22 cellular contexts compared by ENCODE assay signal in genomic region chr1:27661412-27662075, GRCh38. TPM values are rescaled to one million over a fixed set of nuclear protein-coding genes. Genes with fewer than 3 reads are reported as not detected.
DNase-seq lines count a peak whose midpoint lies in the region; ATAC-seq, FAIRE-seq and TF ChIP-seq lines count a peak whose summit lies in the region.
"Had no signal": no experiment of that assay in that cellular context is flagged by ENCODE, and none has a peak within 500 bp of the region (broad histone marks: within the 10 kb centered on the region; RNA-seq: fewer than 3 reads in every experiment).

No MANE protein-coding gene starts in this region.

- POLR2A ChIA-PET in GM12878 (lab: Charles Lee) = interaction anchor here (0.8 to 5.9 kb wide), 12 partner anchors 10 to 245 kb away, joined by 3 to 141 read pairs (median 6); partner anchors contain the start of genes AHDC1, FGR, IFI6 and STX12

- H3K36me3 Mint-ChIP-seq in activated CD4-positive, alpha-beta T cell treated with anti-CD3 and anti-CD28 coated beads, Interleukin-2, amount 10 ng/mL, durations not matched to agents 24 days and 14 days (ENCODE audit: low read depth) = peaks cover 15% of the 10 kb centered on the region

- no peaks in the 10 kb centered on the region for H3K27me3 Mint-ChIP-seq in activated CD4-positive, alpha-beta T cell treated with anti-CD3 and anti-CD28 coated beads, Interleukin-2, amount 10 ng/mL, durations not matched to agents 24 days and 14 days

- H3K4me1 Mint-ChIP-seq in activated CD4-positive, alpha-beta T cell treated with anti-CD3 and anti-CD28 coated beads, Interleukin-2, amount 10 ng/mL, durations not matched to agents 24 days and 14 days = peaks cover 53% of the 10 kb centered on the region

- H3K36me3 ChIP-seq in KOPT-K1 (ENCODE audit: insufficient read depth, low read length) (peaks cover 12% of the 10 kb centered on the region; the same call in 1 of the 2 replicates), GM12878 (ENCODE audit: control insufficient read depth in 2 of 2, insufficient read depth in 2 of 2, low read length in 1 of 2) (peaks cover 0 to 4% of the 10 kb centered on the region in 2 experiments; a peak in 1 of 4 replicates), neutrophil (peaks cover 7% of the 10 kb centered on the region)
- H3K36me3 ChIP-seq: colonic mucosa, Peyer's patch, tibial artery, WERI-Rb-1 had no signal

- SMC1A ChIA-PET in GM12878 (lab: Charles Lee; ENCODE audit: uncharacterized antibody, unreplicated experiment) = interaction anchor here (0.8 to 8.0 kb wide), 12 partner anchors 11 to 230 kb away, joined by 3 to 248 read pairs (median 14); partner anchors contain the start of gene AHDC1

- CTCF ChIA-PET in GM12878 (lab: Yijun Ruan, JAX) = interaction anchor here (0.6 to 8.8 kb wide), 17 partner anchors 8 to 267 kb away, joined by 3 to 327 read pairs (median 10); partner anchors contain the start of genes AHDC1, FGR and IFI6

- no peaks in the 10 kb centered on the region for H3K9me3 ChIP-seq in KOPT-K1 (ENCODE audit: insufficient read depth, low read length, poor library complexity, severe bottlenecking)
- no peaks in the 10 kb centered on the region for H3K9me3 ChIP-seq in GM12878 (replicated peaks; ENCODE audit: control insufficient read depth, insufficient read depth, low read length)
- H3K9me3 ChIP-seq in neutrophil = no peaks in the 10 kb centered on the region
- H3K9me3 ChIP-seq: Caco-2, colonic mucosa, lower lobe of right lung, Peyer's patch, tibial artery had no signal

- H3K4me3 ChIP-seq in GM12878 (no peak overlapping the region), neutrophil (ENCODE audit: low read depth in 1 of 2, low read length in 1 of 2) (no peak overlapping the region)
- H3K4me3 ChIP-seq: colonic mucosa, lower lobe of right lung, tibial artery had no signal

- RAD21 ChIA-PET in GM12878 (lab: Charles Lee; ENCODE audit: unreplicated experiment) = interaction anchor here (0.7 to 8.8 kb wide), 18 partner anchors 10 to 270 kb away, joined by 3 to 268 read pairs (median 8); partner anchors contain the start of genes AHDC1, FAM76A, FGR and GPR3

- no peak overlapping the region for H3K4me2 ChIP-seq in GM12878 (ENCODE audit: control insufficient read depth, insufficient read depth)

- H3K27me3 ChIP-seq in GM12878 (replicated peaks in 1 of 2; ENCODE audit: control insufficient read depth in 2 of 2, insufficient read depth in 2 of 2, low read length in 1 of 2) = no peaks in the 10 kb centered on the region
- H3K27me3 ChIP-seq in neutrophil = no peaks in the 10 kb centered on the region
- H3K27me3 ChIP-seq: colonic mucosa, Peyer's patch, tibial artery had no signal

- no TSS peak for BruUV-seq in GM12878 (replicated peaks; lab: Mats Ljungman, UMichigan)

- no peak for TF ChIP-seq RAD21 in GM12878 (IDR thresholded peaks at IDR 0.05; ENCODE audit: insufficient read depth, low read depth, low read length)

- H3K4me3 Mint-ChIP-seq in activated CD4-positive, alpha-beta T cell treated with anti-CD3 and anti-CD28 coated beads, Interleukin-2, amount 10 ng/mL, durations not matched to agents 24 days and 14 days = peak overlapping the region; percentile 91

- in situ Hi-C loops in GM12878 (cut with MboI) = loop anchor here (5.0 kb wide), 4 partner anchors 54 to 359 kb away; no protein-coding TSS in a partner anchor

- no peak for TF ChIP-seq EP300 in GM12878 (IDR thresholded peaks at IDR 0.05; ENCODE audit: borderline replicate concordance in 1 of 2, control insufficient read depth in 1 of 2, low read depth in 2 of 2, low read length in 2 of 2)

- H3K27ac Mint-ChIP-seq in activated CD4-positive, alpha-beta T cell treated with anti-CD3 and anti-CD28 coated beads, Interleukin-2, amount 10 ng/mL, durations not matched to agents 24 days and 14 days = peak overlapping the region; percentile 100

- FAIRE-seq in GM12878 (lab: Jason Lieb, UNC) = no peak
- FAIRE-seq: A204.1 had no signal

- TF ChIP-seq CTCF in GM12878 (IDR thresholded peaks at IDR 0.05 in 2 of 3, conservative IDR thresholded peaks at IDR 0.05 in 1 of 3; ENCODE audit: control insufficient read depth in 2 of 3, extremely low read depth in 1 of 3, insufficient read depth in 1 of 3, low read depth in 3 of 3, low read length in 3 of 3) (no peak), neutrophil (IDR thresholded peaks at IDR 0.05) (no peak)

- H3K9me3 Mint-ChIP-seq in activated CD4-positive, alpha-beta T cell treated with anti-CD3 and anti-CD28 coated beads, Interleukin-2, amount 10 ng/mL, durations not matched to agents 24 days and 14 days = no peaks in the 10 kb centered on the region

- H3K27ac ChIP-seq in KOPT-K1 (ENCODE audit: low read depth, low read length, poor library complexity, severe bottlenecking) (peak overlapping the region; percentile 99), GM12878 (ENCODE audit: control insufficient read depth, insufficient read depth) (peak overlapping the region; percentile 87), neutrophil (peak overlapping the region; percentile 90)
- H3K27ac ChIP-seq: colonic mucosa had no signal

- H3K79me2 ChIP-seq in GM12878 (ENCODE audit: control insufficient read depth, insufficient read depth, low read length) = no peaks in the 10 kb centered on the region

- no peak overlapping the region for H2AFZ ChIP-seq in GM12878 (ENCODE audit: control insufficient read depth, low read depth, low read length)

- WGBS in GM12878 (ENCODE audit: insufficient coverage, insufficient replicate concordance, low lambda C conversion rate, missing lambda C conversion rate) = 93% methylated on average over 8 of the region's 8 CpGs

- TF ChIP-seq POLR2A in GM12878 (IDR thresholded peaks at IDR 0.05; ENCODE audit: low read depth, low read length) = no peak

- no peak overlapping the region for H3K9ac ChIP-seq in GM12878 (ENCODE audit: control insufficient read depth, insufficient read depth, low read length)

- no peaks in the 10 kb centered on the region for H4K20me1 ChIP-seq in GM12878 (ENCODE audit: control insufficient read depth, insufficient read depth)

- H3K4me1 ChIP-seq in GM12878 (ENCODE audit: control insufficient read depth, insufficient read depth, low read length) (peaks cover 50% of the 10 kb centered on the region), neutrophil (ENCODE audit: control insufficient read depth in 1 of 2, insufficient read depth in 1 of 2, low read depth in 1 of 2, low read length in 1 of 2) (peaks cover 40 to 41% of the 10 kb centered on the region in 2 experiments)
- H3K4me1 ChIP-seq: colonic mucosa had no signal

- intact Hi-C loops in activated CD4-positive, alpha-beta T cell treated with anti-CD3 and anti-CD28 coated beads, Interleukin-2, amount 10 ng/mL, durations not matched to agents 24 days and 14 days (cut with micrococcal nuclease) = loop anchor here (2.0 kb wide), 1 partner anchor 139 kb away; no protein-coding TSS in a partner anchor
- intact Hi-C loops in GM12878 (cut with micrococcal nuclease; ENCODE audit: unreplicated experiment) = loop anchor here (2.0 to 10.0 kb wide), 4 partner anchors 105 to 361 kb away; partner anchors contain the start of gene TMEM222

- ATAC-seq in GM12878 = no peak
- ATAC-seq in HG02678 (IDR thresholded peaks at IDR 0.05; ENCODE audit: unreplicated experiment) = no peak
- ATAC-seq: lower lobe of right lung, right cardiac atrium, SK-N-SH treated with all-trans-retinoic acid at 6 μM for 48 hours had no signal

- DNase-seq in activated CD4-positive, alpha-beta T cell treated with anti-CD3 and anti-CD28 coated beads, Interleukin-2, amount 10 ng/mL, durations not matched to agents 24 days and 14 days = peak; percentile 59
- DNase-seq in activated CD4-positive, alpha-beta T cell treated with anti-CD3 and anti-CD28 coated beads for 48 hours = no peak
- DNase-seq in GM12878 (ENCODE audit: low read depth, low spot score) (no peak), NCI-H1092 (lab: John Stamatoyannopoulos, UW) (no peak), DMS 273 treated with DMSO at 0.1 percent for 48 hours (lab: John Stamatoyannopoulos, UW) (no peak)
- DNase-seq: aorta; Caco-2; colonic mucosa; GDM1; HCEC 1CT; lower lobe of right lung; Peyer's patch; right cardiac atrium; stimulated activated CD8-positive, alpha-beta memory T cell treated with anti-CD3 and anti-CD28 coated beads, Interleukin-4, amount 100 ng/mL, for 48 hours; tibial artery; WERI-Rb-1 had no signal

RNA-seq across cellular contexts. Expression of gene IFI6, which starts 10.4 kb away (rescaled TPM):
- total RNA-seq in activated CD4-positive, alpha-beta T cell treated with anti-CD3 and anti-CD28 coated beads, Interleukin-2, amount 10 ng/mL, durations not matched to agents 24 days and 14 days = 53.2 and 55.5 TPM in 2 replicates
- 20.9 and 21.2 TPM in 2 replicates for total RNA-seq in GM12878 (2013; cell fraction: nucleolus; rRNA removed)
- total RNA-seq in GM12878 (2014; rRNA removed) (79.4 and 89.5 TPM in 2 replicates), GM12878 (2014; rRNA removed; fragmentation: Illumina TruSeq; extraction: Trizol) (30.1 and 35.1 TPM in 2 replicates), GM12878 (2021) (70.3 and 81.4 TPM in 2 replicates)
- 41.1 TPM for polyA plus RNA-seq in GM12878 (2011; ENCODE audit: low read depth)
- polyA plus RNA-seq in GM12878 (2011; rRNA removed) (81.1 and 113 TPM in 2 replicates), GM12878 (2014; fragmentation: Illumina TruSeq; extraction: Trizol) (36.6 and 41.3 TPM in 2 replicates), GM12878 (2014; fragmentation: Nextera tagmentation; extraction: Ambion mirVana) (10 to 100 TPM in 1 of 2 experiments, 1 to 10 TPM in 1; 5.6 to 21.0 TPM), GM12878 (2014; rRNA removed) (63.9 and 67.7 TPM in 2 replicates), GM12878 (2016; fragmentation: Nextera tagmentation; extraction: Ambion mirVana) (100 to 1,000 TPM in 1 of 2 experiments, 10 to 100 TPM in 1; 97.0 to 123 TPM)
- polyA plus RNA-seq in GM12878 (2011; cell fraction: cytosol; rRNA removed) = 134 and 138 TPM in 2 replicates
- polyA plus RNA-seq in GM12878 (2011; cell fraction: nucleus; rRNA removed) = 40.8 and 41.8 TPM in 2 replicates
- 76.1 and 123 TPM in 2 replicates for polyA plus RNA-seq in GM12878 (2012)
- 19.2 and 36.0 TPM in 2 replicates for polyA minus RNA-seq in GM12878 (2011; rRNA and poly(A)+ RNA removed)
- 26.6 and 31.1 TPM in 2 replicates for polyA minus RNA-seq in GM12878 (2011; cell fraction: cytosol; rRNA and poly(A)+ RNA removed)
- 6.8 and 7.5 TPM in 2 replicates for polyA minus RNA-seq in GM12878 (2011; cell fraction: nucleus; rRNA and poly(A)+ RNA removed)

RNA-seq across cellular contexts. Expression of gene FGR, which starts 26.6 kb away (rescaled TPM):
- total RNA-seq in activated CD4-positive, alpha-beta T cell treated with anti-CD3 and anti-CD28 coated beads, Interleukin-2, amount 10 ng/mL, durations not matched to agents 24 days and 14 days = 0.19 and 0.21 TPM in 2 replicates
- 199 and 205 TPM in 2 replicates for total RNA-seq in GM12878 (2013; cell fraction: nucleolus; rRNA removed)
- total RNA-seq in GM12878 (2014; rRNA removed) (97.3 and 105 TPM in 2 replicates), GM12878 (2014; rRNA removed; fragmentation: Illumina TruSeq; extraction: Trizol) (53.3 and 54.3 TPM in 2 replicates), GM12878 (2021) (80.2 and 83.8 TPM in 2 replicates)
- polyA plus RNA-seq in GM12878 (2011; ENCODE audit: low read depth) = 34.5 TPM
- polyA plus RNA-seq in GM12878 (2011; rRNA removed) (129 and 193 TPM in 2 replicates), GM12878 (2014; fragmentation: Illumina TruSeq; extraction: Trizol) (59.5 and 80.8 TPM in 2 replicates), GM12878 (2014; fragmentation: Nextera tagmentation; extraction: Ambion mirVana) (10 to 100 TPM; 10.9 to 13.1 TPM), GM12878 (2014; rRNA removed) (108 and 127 TPM in 2 replicates), GM12878 (2016; fragmentation: Nextera tagmentation; extraction: Ambion mirVana) (10 to 100 TPM; 60.1 to 68.6 TPM)
- 212 and 255 TPM in 2 replicates for polyA plus RNA-seq in GM12878 (2011; cell fraction: cytosol; rRNA removed)
- polyA plus RNA-seq in GM12878 (2011; cell fraction: nucleus; rRNA removed) = 826 and 1,005 TPM in 2 replicates
- 59.3 and 73.9 TPM in 2 replicates for polyA plus RNA-seq in GM12878 (2012)
- polyA minus RNA-seq in GM12878 (2011; rRNA and poly(A)+ RNA removed) = 91.0 and 144 TPM in 2 replicates
- 35.3 and 38.5 TPM in 2 replicates for polyA minus RNA-seq in GM12878 (2011; cell fraction: cytosol; rRNA and poly(A)+ RNA removed)
- polyA minus RNA-seq in GM12878 (2011; cell fraction: nucleus; rRNA and poly(A)+ RNA removed) = 102 and 127 TPM in 2 replicates
- total RNA-seq: Caco-2, epithelial cell of proximal tubule had no signal

RNA-seq across cellular contexts. Expression of gene AHDC1, which starts 57.6 kb away (rescaled TPM):
- 33.9 and 34.7 TPM in 2 replicates for total RNA-seq in activated CD4-positive, alpha-beta T cell treated with anti-CD3 and anti-CD28 coated beads, Interleukin-2, amount 10 ng/mL, durations not matched to agents 24 days and 14 days
- 19.7 and 22.3 TPM in 2 replicates for total RNA-seq in GM12878 (2013; cell fraction: nucleolus; rRNA removed)
- total RNA-seq in GM12878 (2014; rRNA removed) = 1.1 and 2.0 TPM in 2 replicates
- 0.85 and 1.1 TPM in 2 replicates for total RNA-seq in GM12878 (2014; rRNA removed; fragmentation: Illumina TruSeq; extraction: Trizol)
- total RNA-seq in GM12878 (2021) = 10.6 and 13.0 TPM in 2 replicates
- polyA plus RNA-seq in GM12878 (2011; ENCODE audit: low read depth) = 2.3 TPM
- 1.1 and 1.2 TPM in 2 replicates for polyA plus RNA-seq in GM12878 (2011; rRNA removed)
- 1.3 and 1.6 TPM in 2 replicates for polyA plus RNA-seq in GM12878 (2011; cell fraction: cytosol; rRNA removed)
- 7.1 and 10.9 TPM in 2 replicates for polyA plus RNA-seq in GM12878 (2011; cell fraction: nucleus; rRNA removed)
- polyA plus RNA-seq in GM12878 (2012) = 4.1 and 6.0 TPM in 2 replicates
- 1.3 and 1.9 TPM in 2 replicates for polyA plus RNA-seq in GM12878 (2014; fragmentation: Illumina TruSeq; extraction: Trizol)
- under 1 TPM; 0.21 to 0.26 TPM for polyA plus RNA-seq in GM12878 (2014; fragmentation: Nextera tagmentation; extraction: Ambion mirVana)
- polyA plus RNA-seq in GM12878 (2014; rRNA removed) = 5.3 and 7.4 TPM in 2 replicates
- 1 to 10 TPM; 1.4 to 2.0 TPM for polyA plus RNA-seq in GM12878 (2016; fragmentation: Nextera tagmentation; extraction: Ambion mirVana)
- polyA minus RNA-seq in GM12878 (2011; rRNA and poly(A)+ RNA removed) = 2.3 and 2.4 TPM in 2 replicates
- 2.8 and 4.8 TPM in 2 replicates for polyA minus RNA-seq in GM12878 (2011; cell fraction: cytosol; rRNA and poly(A)+ RNA removed)
- polyA minus RNA-seq in GM12878 (2011; cell fraction: nucleus; rRNA and poly(A)+ RNA removed) = 3.5 and 4.5 TPM in 2 replicates

Comparison
In these comparisons a context has a peak if more than half of its experiments do, and no peak if none do; other contexts are left out.
1. RNA of gene FGR, which starts 26.6 kb away (total RNA-seq): 53.3 to 205 TPM in GM12878; 0.19 to 0.21 TPM in activated CD4-positive, alpha-beta T cell treated with anti-CD3 and anti-CD28 coated beads, Interleukin-2, amount 10 ng/mL, durations not matched to agents 24 days and 14 days; every median in the first group is over 10 times any median in the second.
2. Peak in every context shown above with its lines, with median percentiles within 50 percentile points of each other: H3K27ac ChIP-seq.